In the genomic region with DNA sequence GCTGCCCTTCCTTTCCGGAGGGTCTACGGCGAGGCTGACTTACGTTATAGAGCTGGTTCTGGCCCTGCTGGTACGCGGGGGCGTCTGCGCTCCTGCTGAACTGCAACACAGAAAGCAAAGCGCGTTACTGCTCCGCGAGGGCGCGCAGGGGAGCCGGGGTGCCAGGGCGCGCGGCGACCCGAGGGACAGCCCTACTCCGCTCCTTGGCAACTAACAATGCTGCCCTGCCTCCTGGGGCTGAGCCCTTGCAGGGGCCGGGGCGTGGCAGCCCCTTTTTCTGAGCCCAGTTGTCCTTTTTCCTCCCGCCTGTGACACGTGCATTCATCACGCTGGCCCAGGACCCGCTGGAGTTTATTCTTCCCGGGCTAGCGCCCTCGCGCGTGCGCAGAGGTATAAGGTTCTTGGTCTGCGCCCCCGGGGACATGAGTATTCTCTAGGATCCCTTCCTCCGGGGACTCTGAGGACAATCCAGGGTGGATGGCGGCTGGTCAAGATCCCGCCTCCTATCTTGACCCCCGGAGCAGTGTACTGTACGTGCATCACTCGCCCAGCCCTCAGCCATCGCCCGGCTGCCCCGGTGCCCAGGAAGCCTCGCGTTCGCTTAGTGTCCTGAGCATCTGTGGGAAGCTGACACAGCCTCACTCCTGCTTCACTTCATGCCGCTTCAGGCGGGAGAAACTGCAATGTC, we compare ENCODE assay signal across 8 cellular contexts.
A peak's percentile ranks its signal among the peaks of the same experiment; 100 is the strongest.
DNase-seq lines count a peak whose midpoint lies in the region; ATAC-seq and TF ChIP-seq lines count a peak whose summit lies in the region.

No MANE protein-coding gene starts in this region.

- H3K27me3 ChIP-seq in RWPE2 (ENCODE audit: insufficient read depth, poor library complexity, severe bottlenecking): no peaks in the 10 kb centered on the region
- peaks cover 0 to 2% (median 0%) of the 10 kb centered on the region in 45 donors for H3K27me3 ChIP-seq in dorsolateral prefrontal cortex

- no peaks in the 10 kb centered on the region for H3K9me3 Mint-ChIP-seq in stimulated activated naive CD8-positive, alpha-beta T cell treated with anti-CD3 and anti-CD28 coated beads, Interleukin-15, Interleukin-2, amounts not matched to agents 100 ng/mL and 50 ng/mL, for 24 hours

- H3K27ac Mint-ChIP-seq in stimulated activated naive CD8-positive, alpha-beta T cell treated with anti-CD3 and anti-CD28 coated beads, Interleukin-15, Interleukin-2, amounts not matched to agents 100 ng/mL and 50 ng/mL, for 24 hours: no peak overlapping the region

- H3K4me3 ChIP-seq in RWPE2 (ENCODE audit: severe bottlenecking) (peak overlapping the region; percentile 13), dorsolateral prefrontal cortex (peak overlapping the region; percentile 20 to 81 (median 59)), lower leg skin (ENCODE audit: low read depth, poor library complexity, severe bottlenecking) (peak overlapping the region; percentile 2)

- ATAC-seq in RWPE2 (ENCODE audit: low read depth) (peak; percentile 35; the same call in 2 of the 3 replicates), GM21447 (IDR thresholded peaks at IDR 0.05; ENCODE audit: unreplicated experiment) (no peak)

- no peaks in the 10 kb centered on the region for H3K27me3 Mint-ChIP-seq in stimulated activated naive CD8-positive, alpha-beta T cell treated with anti-CD3 and anti-CD28 coated beads, Interleukin-15, Interleukin-2, amounts not matched to agents 100 ng/mL and 50 ng/mL, for 24 hours

- DNase-seq in COLO829 (ENCODE audit: low spot score) (peak; percentile 25), GOT3 (lab: John Stamatoyannopoulos, UW) (peak; percentile 25), RWPE2 (ENCODE audit: low spot score) (no peak), dorsolateral prefrontal cortex (peak in 9 of 10 donors; percentile 46 to 76 (median 64)), lower leg skin (ENCODE audit: low spot score in 2 of 2) (peak; percentile 15 to 87), SW480 (ENCODE audit: low spot score) (no peak)

- H3K4me1 ChIP-seq in RWPE2 (ENCODE audit: insufficient read depth, poor library complexity, severe bottlenecking): no peaks in the 10 kb centered on the region

- H3K36me3 Mint-ChIP-seq in stimulated activated naive CD8-positive, alpha-beta T cell treated with anti-CD3 and anti-CD28 coated beads, Interleukin-15, Interleukin-2, amounts not matched to agents 100 ng/mL and 50 ng/mL, for 24 hours (ENCODE audit: low read depth): peaks cover 60% of the 10 kb centered on the region

- TF ChIP-seq POLR2A in lower leg skin (IDR thresholded peaks at IDR 0.05): no peak

- H3K27ac ChIP-seq in RWPE2 (ENCODE audit: poor library complexity, severe bottlenecking): no peak overlapping the region
- peak overlapping the region in 2 of 59 donors; percentile 34 to 44 for H3K27ac ChIP-seq in dorsolateral prefrontal cortex

- no peak for TF ChIP-seq CTCF in RWPE2 (IDR thresholded peaks at IDR 0.05; ENCODE audit: poor library complexity, severe bottlenecking)
- peak in 44 of 56 donors; percentile 15 to 61 (median 38) for TF ChIP-seq CTCF in dorsolateral prefrontal cortex (IDR thresholded peaks at IDR 0.05 in 54 of 56, conservative IDR thresholded peaks at IDR 0.05 in 2 of 56; ENCODE audit: low read depth in 1 of 56, partially characterized antibody in 56 of 56)
- TF ChIP-seq CTCF in lower leg skin (IDR thresholded peaks at IDR 0.05): no peak

- intact Hi-C loops in dorsolateral prefrontal cortex (cut with DNase I) (no loop called here), lower leg skin (cut with DNase I; ENCODE audit: low total_unique reads) (no loop called here)

- no peaks in the 10 kb centered on the region for H3K36me3 ChIP-seq in RWPE2 (ENCODE audit: low read depth)

- H3K4me3 Mint-ChIP-seq in stimulated activated naive CD8-positive, alpha-beta T cell treated with anti-CD3 and anti-CD28 coated beads, Interleukin-15, Interleukin-2, amounts not matched to agents 100 ng/mL and 50 ng/mL, for 24 hours: peak overlapping the region; percentile 49

- H3K4me1 Mint-ChIP-seq in stimulated activated naive CD8-positive, alpha-beta T cell treated with anti-CD3 and anti-CD28 coated beads, Interleukin-15, Interleukin-2, amounts not matched to agents 100 ng/mL and 50 ng/mL, for 24 hours (ENCODE audit: low read depth): peaks cover 80% of the 10 kb centered on the region

- H3K9me3 ChIP-seq in RWPE2 (ENCODE audit: severe bottlenecking): no peaks in the 10 kb centered on the region

- WGBS in lower leg skin, 2 donors: 11 to 12% methylated on average over 33 to 47 of the region's 49 CpGs

Comparison
In these comparisons a context has a peak if more than half of its experiments do, and no peak if none do; other contexts are left out.
1. DNase-seq: peak in COLO829 (single experiment), GOT3 (single experiment), dorsolateral prefrontal cortex (9 of 10) and lower leg skin (2 of 2); none in RWPE2 (single experiment) and SW480 (single experiment).
2. H3K4me3 ChIP-seq: peak in every context shown above with its lines; median percentile 59 in dorsolateral prefrontal cortex; 13 in RWPE2; 2 in lower leg skin.
3. CTCF ChIP-seq: peak in dorsolateral prefrontal cortex (44 of 56); none in RWPE2 (single experiment) and lower leg skin (0 of 3).